15 cellular contexts compared by ENCODE assay signal in the genomic region with DNA sequence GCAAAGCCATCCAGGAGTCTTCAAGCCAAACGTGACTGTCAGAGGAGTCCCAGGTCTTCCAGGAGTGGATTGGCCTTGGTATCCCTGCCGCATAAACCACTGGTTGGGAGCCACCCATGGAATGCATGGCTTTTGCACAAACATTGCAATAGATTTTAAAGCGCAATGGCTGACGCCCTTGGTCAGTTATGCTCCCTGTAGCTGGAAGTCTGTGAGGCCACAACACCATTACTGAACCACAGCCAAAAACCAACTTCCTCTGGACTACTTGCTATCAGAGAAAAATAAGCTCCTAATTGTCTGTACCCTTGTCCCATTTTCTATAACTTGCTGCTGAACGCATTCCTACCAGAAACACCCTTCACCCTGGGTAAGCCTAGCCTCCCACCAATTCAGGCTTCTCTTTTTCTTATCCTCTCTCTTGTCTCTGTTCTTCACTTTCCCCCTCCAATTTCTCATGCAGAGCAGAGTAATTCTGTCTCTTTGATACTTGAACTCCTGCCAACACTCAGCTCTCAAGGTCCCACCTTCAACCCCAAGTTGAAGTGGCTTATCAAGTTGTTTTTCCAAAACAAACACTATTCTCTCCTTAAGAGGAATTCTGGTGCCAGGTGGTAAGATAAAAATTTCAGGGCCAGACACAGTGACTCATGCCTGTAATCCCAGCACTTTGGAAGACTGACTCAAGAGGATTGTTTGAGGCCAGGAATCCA.
A peak's percentile ranks its signal among the peaks of the same experiment; 100 is the strongest.
DNase-seq lines count a peak whose midpoint lies in the region; ATAC-seq and TF ChIP-seq lines count a peak whose summit lies in the region.
"Had no signal": no experiment of that assay in that cellular context is flagged by ENCODE, and none has a peak within 500 bp of the region (broad histone marks: within the 10 kb centered on the region; RNA-seq: fewer than 3 reads in every experiment).

No MANE protein-coding gene starts in this region.

- no peak overlapping the region for H3K4me3 ChIP-seq in cardiac muscle cell
- no peak overlapping the region for H3K4me3 ChIP-seq in fibroblast of lung (replicated peaks in 1 of 4; ENCODE audit: control extremely low read depth in 1 of 4, insufficient read depth in 1 of 4, low read depth in 3 of 4, low read length in 4 of 4)
- H3K4me3 ChIP-seq in upper lobe of right lung: no peak overlapping the region
- no peak overlapping the region for H3K4me3 ChIP-seq in Karpas-422 (ENCODE audit: low read length)
- H3K4me3 ChIP-seq: adrenal gland, esophagus squamous epithelium had no signal

- ATAC-seq in Right ventricle myocardium inferior (no peak), upper lobe of right lung (peak; percentile 53), HG02759 (IDR thresholded peaks at IDR 0.05; ENCODE audit: unreplicated experiment) (no peak)
- ATAC-seq: left lobe of liver had no signal

- no peaks in the 10 kb centered on the region for H3K9me2 ChIP-seq in Karpas-422 (replicated peaks; ENCODE audit: insufficient read depth, low read length)

- no peaks in the 10 kb centered on the region for H3K9me3 ChIP-seq in cardiac muscle cell (ENCODE audit: low read depth)
- H3K9me3 ChIP-seq in fibroblast of lung (ENCODE audit: control insufficient read depth, insufficient read depth, low read depth, low read length): no peaks in the 10 kb centered on the region
- no peaks in the 10 kb centered on the region for H3K9me3 ChIP-seq in upper lobe of right lung
- H3K9me3 ChIP-seq in Karpas-422 (ENCODE audit: low read length): no peaks in the 10 kb centered on the region
- H3K9me3 ChIP-seq: adrenal gland, esophagus squamous epithelium had no signal

- no peaks in the 10 kb centered on the region for H3K4me1 ChIP-seq in cardiac muscle cell (ENCODE audit: low read depth)
- H3K4me1 ChIP-seq in fibroblast of lung (ENCODE audit: control insufficient read depth, extremely low read depth, insufficient read depth, low read length): no peaks in the 10 kb centered on the region
- no peaks in the 10 kb centered on the region for H3K4me1 ChIP-seq in upper lobe of right lung
- no peaks in the 10 kb centered on the region for H3K4me1 ChIP-seq in Karpas-422 (ENCODE audit: low read length)
- H3K4me1 ChIP-seq: esophagus squamous epithelium, parathyroid adenoma had no signal

- H2AFZ ChIP-seq in fibroblast of lung (ENCODE audit: low read length) (no peak overlapping the region), Karpas-422 (ENCODE audit: low read length) (no peak overlapping the region)
- H2AFZ ChIP-seq: parathyroid adenoma had no signal

- no peaks in the 10 kb centered on the region for H4K20me1 ChIP-seq in fibroblast of lung (ENCODE audit: control insufficient read depth, extremely low read depth, insufficient read depth, low read length)
- no peaks in the 10 kb centered on the region for H4K20me1 ChIP-seq in Karpas-422 (ENCODE audit: insufficient read depth, low read depth, low read length)

- TF ChIP-seq CTCF in cardiac muscle cell (IDR thresholded peaks at IDR 0.05; ENCODE audit: low read depth, low read length): no peak
- no peak for TF ChIP-seq CTCF in fibroblast of lung (conservative IDR thresholded peaks at IDR 0.05 in 1 of 2, IDR thresholded peaks at IDR 0.05 in 1 of 2; ENCODE audit: low read depth in 1 of 2, low read length in 2 of 2)
- TF ChIP-seq CTCF in upper lobe of right lung (IDR thresholded peaks at IDR 0.05): no peak

- H3K36me3 ChIP-seq in cardiac muscle cell (no peaks in the 10 kb centered on the region), fibroblast of lung (ENCODE audit: control insufficient read depth, insufficient read depth, low read length) (no peaks in the 10 kb centered on the region), upper lobe of right lung (no peaks in the 10 kb centered on the region), Karpas-422 (ENCODE audit: insufficient read depth, low read length) (no peaks in the 10 kb centered on the region)
- H3K36me3 ChIP-seq: adrenal gland, esophagus squamous epithelium had no signal

- no peaks in the 10 kb centered on the region for H3K27me3 ChIP-seq in cardiac muscle cell
- H3K27me3 ChIP-seq in fibroblast of lung (ENCODE audit: control insufficient read depth, insufficient read depth, low read length): no peaks in the 10 kb centered on the region
- no peaks in the 10 kb centered on the region for H3K27me3 ChIP-seq in upper lobe of right lung
- no peaks in the 10 kb centered on the region for H3K27me3 ChIP-seq in Karpas-422 (ENCODE audit: low read length)
- H3K27me3 ChIP-seq: adrenal gland, esophagus squamous epithelium had no signal

- H3K79me2 ChIP-seq in fibroblast of lung (ENCODE audit: control insufficient read depth, insufficient read depth, low read length) (no peaks in the 10 kb centered on the region), Karpas-422 (ENCODE audit: low read length) (no peaks in the 10 kb centered on the region)
- H3K79me2 ChIP-seq: parathyroid adenoma had no signal

- DNase-seq in cardiac muscle cell (ENCODE audit: low read depth in 1 of 2, low spot score in 1 of 2) (peak; percentile 36 to 82), Right ventricle myocardium inferior (ENCODE audit: missing footprints) (no peak), NCI-H82 treated with DMSO at 0.1 percent for 48 hours (lab: John Stamatoyannopoulos, UW; ENCODE audit: unreplicated experiment) (peak; percentile 21), fibroblast of lung (ENCODE audit: low read depth in 2 of 2) (peak; percentile 43 to 90), upper lobe of right lung (no peak), T-helper 2 cell (no peak), Karpas-422 (no peak)
- DNase-seq: activated CD4-positive, alpha-beta memory T cell treated with anti-CD3 and anti-CD28 coated beads for 36 hours; esophagus squamous epithelium; H7; NCI-H1694 had no signal

- H3K9ac ChIP-seq in fibroblast of lung (ENCODE audit: insufficient read depth, low read length) (no peak overlapping the region), Karpas-422 (ENCODE audit: low read length) (no peak overlapping the region)
- H3K9ac ChIP-seq: parathyroid adenoma had no signal

- H3K27ac ChIP-seq in cardiac muscle cell (no peak overlapping the region), fibroblast of lung (ENCODE audit: insufficient read depth, low read length) (no peak overlapping the region), upper lobe of right lung (no peak overlapping the region), Karpas-422 (ENCODE audit: low read length) (no peak overlapping the region)
- H3K27ac ChIP-seq: adrenal gland, esophagus squamous epithelium, parathyroid adenoma had no signal

- H3K4me2 ChIP-seq in fibroblast of lung (ENCODE audit: extremely low read depth, insufficient read depth, low read length): no peak overlapping the region
- no peak overlapping the region for H3K4me2 ChIP-seq in Karpas-422 (ENCODE audit: low read depth, low read length, poor library complexity, severe bottlenecking)

- intact Hi-C loops in Right ventricle myocardium inferior (cut with DNase I): no loop called here
- intact Hi-C loops in upper lobe of right lung (cut with DNase I): no loop called here

Comparison
In these comparisons a context has a peak if more than half of its experiments do, and no peak if none do; other contexts are left out.
1. DNase-seq: peak in cardiac muscle cell (2 of 2), NCI-H82 treated with DMSO at 0.1 percent for 48 hours (single experiment) and fibroblast of lung (2 of 2); none in Right ventricle myocardium inferior (single experiment), upper lobe of right lung (single experiment), T-helper 2 cell (0 of 5) and Karpas-422 (single experiment).